In the genomic region with DNA sequence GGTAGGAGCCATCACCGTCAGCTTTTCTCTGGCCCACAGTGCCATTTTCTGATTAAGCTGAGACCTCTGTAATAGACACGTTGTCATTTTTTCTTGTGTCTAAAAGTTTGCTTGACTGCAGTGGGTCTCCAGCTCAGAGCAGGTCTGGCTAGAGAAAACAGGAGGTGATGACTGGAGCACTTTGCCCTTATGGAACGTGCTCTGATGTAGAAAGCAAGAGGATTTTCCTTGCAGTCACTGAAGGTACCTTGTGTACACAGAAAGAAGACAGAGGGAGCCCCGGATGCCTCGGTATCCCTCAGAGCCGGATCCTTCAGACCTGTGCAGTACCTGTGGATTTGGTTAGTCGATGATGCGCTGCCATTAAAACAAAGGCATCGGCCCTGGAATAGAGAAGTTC, we compare ENCODE assay signal across 14 cellular contexts.
"Had no signal": no experiment of that assay in that cellular context is flagged by ENCODE, and none has a peak within 500 bp of the region (broad histone marks: within the 10 kb centered on the region; RNA-seq: fewer than 3 reads in every experiment).

No MANE protein-coding gene starts in this region.

- H3K9me3 ChIP-seq: gastrocnemius medialis, psoas muscle, spleen had no signal

- H3K27me3 ChIP-seq: gastrocnemius medialis, spleen had no signal

- H3K36me3 ChIP-seq: gastrocnemius medialis, spleen had no signal

- H3K4me3 ChIP-seq: gastrocnemius medialis, psoas muscle, spleen had no signal

- ATAC-seq: activated CD8-positive, alpha-beta T cell treated with anti-CD3 and anti-CD28 coated beads, Interleukin-2, amount 10 ng/mL, durations not matched to agents 7 days and 5 days; activated T-cell treated with anti-CD3 and anti-CD28 coated beads, Interleukin-2, amount 50 U/mL, for 72 hours; gastrocnemius medialis; psoas muscle; sciatic nerve had no signal

- H3K27ac ChIP-seq: gastrocnemius medialis, psoas muscle, spleen had no signal

- DNase-seq: activated CD4-positive, alpha-beta T cell treated with anti-CD3 and anti-CD28 coated beads, Interleukin-2, amount 10 ng/mL, durations not matched to agents 24 days and 14 days; activated CD8-positive, alpha-beta memory T cell treated with anti-CD3 and anti-CD28 coated beads, Interleukin-2, amount 50 U/mL, for 4 hours; activated CD8-positive, alpha-beta T cell treated with anti-CD3 and anti-CD28 coated beads, Interleukin-2, amount 10 ng/mL, durations not matched to agents 7 days and 5 days; activated gamma-delta T cell treated with Interleukin-2 at 50 U/mL for 16 hours; activated naive CD8-positive, alpha-beta T cell treated with anti-CD3 and anti-CD28 coated beads for 36 hours; activated T-cell treated with anti-CD3 and anti-CD28 coated beads, Interleukin-2, amount 50 U/mL, for 72 hours; amygdala; cerebellar nuclear complex; gastrocnemius medialis; mammary epithelial cell; psoas muscle; spleen; T-helper 2 cell had no signal
